In the genomic region with DNA sequence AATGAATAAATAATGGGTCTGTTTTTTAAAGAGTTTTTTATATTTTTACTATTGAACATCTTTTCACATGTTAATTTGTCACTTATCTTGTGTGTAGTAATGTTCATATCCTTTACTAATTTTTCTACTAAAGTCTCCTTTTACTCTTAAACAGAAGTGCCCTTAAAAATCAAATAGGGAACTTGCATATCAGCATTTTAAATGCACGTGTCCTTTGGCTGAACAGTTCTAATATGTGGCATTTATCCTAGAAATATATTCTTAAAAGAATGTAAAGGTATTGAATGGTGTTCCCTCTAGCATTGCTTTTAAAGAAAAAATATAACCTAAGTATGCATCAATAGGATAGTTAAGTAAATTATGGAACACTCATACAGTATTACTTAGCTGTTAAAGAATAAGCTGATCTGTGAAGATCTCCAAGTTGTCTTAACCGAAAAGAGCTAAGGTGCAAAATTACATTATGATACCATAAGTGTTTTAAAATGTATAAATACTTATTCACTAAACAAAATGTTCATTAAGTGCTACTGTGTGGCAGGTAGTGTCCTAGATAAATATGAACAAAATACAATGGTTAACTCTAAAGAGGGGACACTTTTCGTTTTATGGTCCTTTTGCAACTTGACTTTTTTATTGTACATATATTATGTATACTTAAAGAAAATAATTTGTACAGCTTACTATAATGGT, we compare ENCODE assay signal across 8 cellular contexts. TPM values are rescaled to one million over a fixed set of nuclear protein-coding genes. Genes with fewer than 3 reads are reported as not detected.
DNase-seq lines count a peak whose midpoint lies in the region; ATAC-seq and TF ChIP-seq lines count a peak whose summit lies in the region.

No MANE protein-coding gene starts in this region.

- H3K36me3 ChIP-seq in RWPE2 (ENCODE audit: low read depth), result peaks cover 26% of the 10 kb centered on the region
- H3K36me3 ChIP-seq in esophagus muscularis mucosa, result peaks cover 12 to 42% (median 39%) of the 10 kb centered on the region in 4 donors
- no peaks in the 10 kb centered on the region for H3K36me3 ChIP-seq in prostate gland

- DNase-seq in RWPE2 (ENCODE audit: low spot score), result no peak
- DNase-seq in esophagus muscularis mucosa (ENCODE audit: extremely low spot score), result no peak
- DNase-seq in prostate gland (ENCODE audit: low spot score), result no peak
- DNase-seq in NCI-H146 (lab: John Stamatoyannopoulos, UW), result no peak
- no peak for DNase-seq in NCI-H446 (lab: John Stamatoyannopoulos, UW)
- DNase-seq in central memory CD4-positive, alpha-beta T cell, result no peak

- WGBS in esophagus muscularis mucosa, result 38% methylated on average over 3 of the region's 3 CpGs
- 34% methylated on average over 3 of the region's 3 CpGs for WGBS in prostate gland

- no peaks in the 10 kb centered on the region for H3K9me3 ChIP-seq in RWPE2 (ENCODE audit: severe bottlenecking)
- peaks cover 0 to 6% (median 0%) of the 10 kb centered on the region in 4 donors for H3K9me3 ChIP-seq in esophagus muscularis mucosa
- H3K9me3 ChIP-seq in prostate gland, result no peaks in the 10 kb centered on the region

- H3K27me3 ChIP-seq in RWPE2 (ENCODE audit: insufficient read depth, poor library complexity, severe bottlenecking), result no peaks in the 10 kb centered on the region
- H3K27me3 ChIP-seq in esophagus muscularis mucosa, result no peaks in the 10 kb centered on the region
- no peaks in the 10 kb centered on the region for H3K27me3 ChIP-seq in prostate gland (replicated peaks; ENCODE audit: insufficient read depth)

- H3K4me3 ChIP-seq in GM08714 (ENCODE audit: low read length) (peak overlapping the region; percentile 67), RWPE2 (ENCODE audit: severe bottlenecking) (peak overlapping the region; percentile 73), esophagus muscularis mucosa (peak overlapping the region; percentile 69 to 77 (median 76)), prostate gland (peak overlapping the region; percentile 39 to 54)

- ATAC-seq in RWPE2 (ENCODE audit: low read depth), result no peak; the same call in 2 of the 3 replicates
- ATAC-seq in GM18870 (IDR thresholded peaks at IDR 0.05; ENCODE audit: unreplicated experiment), result no peak

- peaks cover 6% of the 10 kb centered on the region for H3K4me1 ChIP-seq in RWPE2 (ENCODE audit: insufficient read depth, poor library complexity, severe bottlenecking)
- H3K4me1 ChIP-seq in esophagus muscularis mucosa, result peaks cover 6 to 17% (median 14%) of the 10 kb centered on the region in 4 donors
- no peaks in the 10 kb centered on the region for H3K4me1 ChIP-seq in prostate gland (replicated peaks)

- no peak for TF ChIP-seq POLR2A in esophagus muscularis mucosa (IDR thresholded peaks at IDR 0.05; ENCODE audit: low read depth)
- TF ChIP-seq POLR2A in prostate gland (IDR thresholded peaks at IDR 0.05), result no peak

- intact Hi-C loops in esophagus muscularis mucosa (cut with DNase I) (loop anchor here (5.0 kb wide), 1 partner anchor 52 kb away; no protein-coding TSS in a partner anchor), prostate gland (cut with DNase I) (no loop called here)

- H3K27ac ChIP-seq in RWPE2 (ENCODE audit: poor library complexity, severe bottlenecking), result no peak overlapping the region
- peak overlapping the region in 3 of 4 donors; percentile 74 to 80 (median 78) for H3K27ac ChIP-seq in esophagus muscularis mucosa (replicated peaks in 1 of 4)
- peak overlapping the region in 1 of 2 donors; percentile 43 for H3K27ac ChIP-seq in prostate gland

- no peak for TF ChIP-seq EP300 in esophagus muscularis mucosa (IDR thresholded peaks at IDR 0.05)

- TF ChIP-seq CTCF in RWPE2 (IDR thresholded peaks at IDR 0.05; ENCODE audit: poor library complexity, severe bottlenecking), result no peak
- no peak for TF ChIP-seq CTCF in esophagus muscularis mucosa (IDR thresholded peaks at IDR 0.05)
- TF ChIP-seq CTCF in prostate gland (IDR thresholded peaks at IDR 0.05), result no peak

RNA-seq across cellular contexts. Expression of a gene that starts 0.6 kb away (rescaled TPM):
- 1 to 10 TPM; 5.8 to 8.7 (median 7.1) TPM for total RNA-seq in esophagus muscularis mucosa
- 1 to 10 TPM; 4.2 to 4.6 TPM for total RNA-seq in prostate gland

RNA-seq across cellular contexts. Expression of a gene that starts 13.8 kb away (rescaled TPM):
- total RNA-seq in esophagus muscularis mucosa (10 to 100 TPM; 15.1 to 28.2 (median 24.1) TPM), prostate gland (10 to 100 TPM; 25.0 to 30.7 TPM)

RNA-seq across cellular contexts. Expression of a gene that starts 21.6 kb away (rescaled TPM):
- total RNA-seq in esophagus muscularis mucosa, result 1 to 10 TPM; 2.8 to 6.7 (median 4.7) TPM
- 1 to 10 TPM in 1 of 2 donors, under 1 TPM in 1; 0.14 to 3.9 TPM for total RNA-seq in prostate gland

RNA-seq across cellular contexts. Expression of a gene that starts 28.7 kb away (rescaled TPM):
- total RNA-seq in esophagus muscularis mucosa (1 to 10 TPM; 1.7 to 5.4 (median 4.4) TPM), prostate gland (1 to 10 TPM; 2.7 to 5.8 TPM)

RNA-seq across cellular contexts. Expression of a gene that starts 55.2 kb away (rescaled TPM):
- total RNA-seq in esophagus muscularis mucosa (10 to 100 TPM; 13.1 to 39.1 (median 24.1) TPM), prostate gland (10 to 100 TPM; 13.7 to 21.7 TPM)
